1 cellular context compared by ENCODE assay signal in genomic region chr4:184779160-184779559, GRCh38. TPM values are rescaled to one million over a fixed set of nuclear protein-coding genes. Genes with fewer than 3 reads are reported as not detected.
"Had no signal": no experiment of that assay in that cellular context is flagged by ENCODE, and none has a peak within 500 bp of the region (broad histone marks: within the 10 kb centered on the region; RNA-seq: fewer than 3 reads in every experiment).

No MANE protein-coding gene starts in this region.

RNA-seq across cellular contexts. Expression of gene CENPU, which starts 45.3 kb away (rescaled TPM):
- total RNA-seq: ascending aorta had no signal
